1 cellular context compared by ENCODE assay signal in the genomic region with DNA sequence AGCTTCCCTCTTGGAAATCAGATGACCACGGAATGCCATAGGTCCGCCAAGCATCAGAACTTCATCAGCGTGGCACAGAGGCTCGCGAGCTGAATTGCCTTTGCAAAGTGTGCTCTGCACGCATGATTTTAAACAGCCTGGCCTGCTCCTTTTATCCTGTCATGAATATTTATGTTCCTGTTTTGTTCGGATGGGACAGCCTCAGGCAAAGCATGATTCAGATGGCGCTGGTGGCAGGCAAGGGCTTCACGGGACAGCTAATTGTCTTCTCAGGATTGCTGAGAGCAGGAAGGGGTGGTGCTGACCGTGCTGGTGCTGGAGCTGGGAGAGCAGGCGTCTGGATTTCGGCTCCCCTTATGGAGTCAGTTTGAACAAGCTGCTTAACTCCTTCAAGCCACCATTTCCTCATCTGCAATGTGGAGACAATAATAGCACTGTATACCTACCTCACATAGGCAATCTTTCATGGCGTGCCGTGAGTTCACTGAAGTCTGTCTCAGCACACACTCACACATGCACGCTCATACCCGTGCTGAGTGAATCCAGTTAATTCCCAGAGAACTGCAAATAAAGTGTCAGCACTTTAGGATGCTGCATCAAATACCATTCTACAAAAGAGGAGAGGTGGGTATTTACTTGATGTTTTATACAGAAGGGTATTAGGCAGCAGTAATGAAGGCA.
TF ChIP-seq lines count a peak whose summit lies in the region.

No MANE protein-coding gene starts in this region.

TF ChIP-seq in WTC11, 78 proteins besides CTCF, POLR2A, EP300 and RAD21:
- TF ChIP-seq, protein P1, sequence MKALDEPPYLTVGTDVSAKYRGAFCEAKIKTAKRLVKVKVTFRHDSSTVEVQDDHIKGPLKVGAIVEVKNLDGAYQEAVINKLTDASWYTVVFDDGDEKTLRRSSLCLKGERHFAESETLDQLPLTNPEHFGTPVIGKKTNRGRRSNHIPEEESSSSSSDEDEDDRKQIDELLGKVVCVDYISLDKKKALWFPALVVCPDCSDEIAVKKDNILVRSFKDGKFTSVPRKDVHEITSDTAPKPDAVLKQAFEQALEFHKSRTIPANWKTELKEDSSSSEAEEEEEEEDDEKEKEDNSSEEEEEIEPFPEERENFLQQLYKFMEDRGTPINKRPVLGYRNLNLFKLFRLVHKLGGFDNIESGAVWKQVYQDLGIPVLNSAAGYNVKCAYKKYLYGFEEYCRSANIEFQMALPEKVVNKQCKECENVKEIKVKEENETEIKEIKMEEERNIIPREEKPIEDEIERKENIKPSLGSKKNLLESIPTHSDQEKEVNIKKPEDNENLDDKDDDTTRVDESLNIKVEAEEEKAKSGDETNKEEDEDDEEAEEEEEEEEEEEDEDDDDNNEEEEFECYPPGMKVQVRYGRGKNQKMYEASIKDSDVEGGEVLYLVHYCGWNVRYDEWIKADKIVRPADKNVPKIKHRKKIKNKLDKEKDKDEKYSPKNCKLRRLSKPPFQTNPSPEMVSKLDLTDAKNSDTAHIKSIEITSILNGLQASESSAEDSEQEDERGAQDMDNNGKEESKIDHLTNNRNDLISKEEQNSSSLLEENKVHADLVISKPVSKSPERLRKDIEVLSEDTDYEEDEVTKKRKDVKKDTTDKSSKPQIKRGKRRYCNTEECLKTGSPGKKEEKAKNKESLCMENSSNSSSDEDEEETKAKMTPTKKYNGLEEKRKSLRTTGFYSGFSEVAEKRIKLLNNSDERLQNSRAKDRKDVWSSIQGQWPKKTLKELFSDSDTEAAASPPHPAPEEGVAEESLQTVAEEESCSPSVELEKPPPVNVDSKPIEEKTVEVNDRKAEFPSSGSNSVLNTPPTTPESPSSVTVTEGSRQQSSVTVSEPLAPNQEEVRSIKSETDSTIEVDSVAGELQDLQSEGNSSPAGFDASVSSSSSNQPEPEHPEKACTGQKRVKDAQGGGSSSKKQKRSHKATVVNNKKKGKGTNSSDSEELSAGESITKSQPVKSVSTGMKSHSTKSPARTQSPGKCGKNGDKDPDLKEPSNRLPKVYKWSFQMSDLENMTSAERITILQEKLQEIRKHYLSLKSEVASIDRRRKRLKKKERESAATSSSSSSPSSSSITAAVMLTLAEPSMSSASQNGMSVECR (CRISPR knock-in tag; IDR thresholded peaks at IDR 0.05; ENCODE audit: borderline replicate concordance) = no peak
- TF ChIP-seq TCF7 (CRISPR knock-in tag; IDR thresholded peaks at IDR 0.05; ENCODE audit: low read depth) (no peak), SMAD3 (CRISPR knock-in tag; IDR thresholded peaks at IDR 0.05; ENCODE audit: borderline replicate concordance) (no peak), NR3C1 (CRISPR knock-in tag; conservative IDR thresholded peaks at IDR 0.05; ENCODE audit: low read depth) (no peak), TEAD4 (CRISPR knock-in tag; IDR thresholded peaks at IDR 0.05) (no peak), NFE2L1 (CRISPR knock-in tag; IDR thresholded peaks at IDR 0.05) (no peak), ZBTB21 (CRISPR knock-in tag; IDR thresholded peaks at IDR 0.05; ENCODE audit: borderline replicate concordance) (no peak), MYBL2 (CRISPR knock-in tag; IDR thresholded peaks at IDR 0.05) (no peak), ZNF263 (CRISPR knock-in tag; IDR thresholded peaks at IDR 0.05; ENCODE audit: low read depth) (no peak), EMX1 (CRISPR knock-in tag; IDR thresholded peaks at IDR 0.05) (no peak), OVOL2 (CRISPR knock-in tag; IDR thresholded peaks at IDR 0.05; ENCODE audit: borderline replicate concordance) (no peak), ZNF317 (CRISPR knock-in tag; IDR thresholded peaks at IDR 0.05; ENCODE audit: borderline replicate concordance, low read depth) (no peak), GRHL2 (CRISPR knock-in tag; IDR thresholded peaks at IDR 0.05; ENCODE audit: insufficient replicate concordance, severe bottlenecking) (no peak)
- TF ChIP-seq, protein P2, sequence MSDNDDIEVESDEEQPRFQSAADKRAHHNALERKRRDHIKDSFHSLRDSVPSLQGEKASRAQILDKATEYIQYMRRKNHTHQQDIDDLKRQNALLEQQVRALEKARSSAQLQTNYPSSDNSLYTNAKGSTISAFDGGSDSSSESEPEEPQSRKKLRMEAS (CRISPR knock-in tag; IDR thresholded peaks at IDR 0.05) = no peak
- TF ChIP-seq, protein P3, sequence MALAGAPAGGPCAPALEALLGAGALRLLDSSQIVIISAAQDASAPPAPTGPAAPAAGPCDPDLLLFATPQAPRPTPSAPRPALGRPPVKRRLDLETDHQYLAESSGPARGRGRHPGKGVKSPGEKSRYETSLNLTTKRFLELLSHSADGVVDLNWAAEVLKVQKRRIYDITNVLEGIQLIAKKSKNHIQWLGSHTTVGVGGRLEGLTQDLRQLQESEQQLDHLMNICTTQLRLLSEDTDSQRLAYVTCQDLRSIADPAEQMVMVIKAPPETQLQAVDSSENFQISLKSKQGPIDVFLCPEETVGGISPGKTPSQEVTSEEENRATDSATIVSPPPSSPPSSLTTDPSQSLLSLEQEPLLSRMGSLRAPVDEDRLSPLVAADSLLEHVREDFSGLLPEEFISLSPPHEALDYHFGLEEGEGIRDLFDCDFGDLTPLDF (CRISPR knock-in tag; IDR thresholded peaks at IDR 0.05) = no peak
